In the genomic region with DNA sequence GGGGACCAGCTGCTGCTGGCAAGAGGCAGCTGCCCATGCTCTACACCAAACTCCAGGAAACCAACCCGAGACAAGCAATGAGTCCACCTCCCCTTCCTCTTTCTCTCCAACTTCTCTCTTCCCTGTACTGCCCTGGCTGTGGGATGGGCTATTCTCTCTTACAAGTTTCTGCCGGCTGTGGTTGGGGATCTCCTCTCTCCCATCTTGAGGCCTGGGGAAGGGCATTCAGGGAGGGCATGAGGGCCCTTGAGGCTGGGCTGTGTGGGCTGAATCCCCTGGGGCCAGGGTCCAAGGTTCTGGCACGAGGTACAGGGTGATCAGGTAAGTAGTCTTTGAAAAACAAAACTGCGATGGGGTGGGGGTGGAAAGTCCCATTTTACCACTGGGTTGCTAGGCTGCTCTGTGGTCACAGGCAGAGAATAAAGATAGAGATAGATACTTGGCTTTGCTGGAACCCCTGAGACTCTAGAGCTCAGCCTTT, we compare ENCODE assay signal across 10 cellular contexts. TPM values are rescaled to one million over a fixed set of nuclear protein-coding genes. Genes with fewer than 3 reads are reported as not detected.
A peak's percentile ranks its signal among the peaks of the same experiment; 100 is the strongest.
DNase-seq lines count a peak whose midpoint lies in the region; ATAC-seq, FAIRE-seq and TF ChIP-seq lines count a peak whose summit lies in the region.
"Had no signal": no experiment of that assay in that cellular context is flagged by ENCODE, and none has a peak within 500 bp of the region (broad histone marks: within the 10 kb centered on the region; RNA-seq: fewer than 3 reads in every experiment).

No MANE protein-coding gene starts in this region.

- peak; percentile 62 for ATAC-seq in GM21529 (IDR thresholded peaks at IDR 0.05; ENCODE audit: unreplicated experiment)
- peak; percentile 49 for ATAC-seq in HG03457 (IDR thresholded peaks at IDR 0.05; ENCODE audit: unreplicated experiment)

- no peaks in the 10 kb centered on the region for H3K9me3 ChIP-seq in kidney (ENCODE audit: control insufficient read depth in 1 of 2, low read length in 2 of 2)

- intact Hi-C loops in kidney (cut with DNase I) = no loop called here

- DNase-seq in GM18507 (ENCODE audit: extremely low spot score, insufficient read length, low read depth) (peak; percentile 58), germinal center (ENCODE audit: low spot score) (peak; percentile 63), NCI-H2227 treated with DMSO at 0.1 percent for 48 hours (lab: John Stamatoyannopoulos, UW) (no peak), superior temporal gyrus (ENCODE audit: extremely low spot score) (no peak), kidney (no peak), SW480 (ENCODE audit: low spot score) (no peak)
- DNase-seq: NCI-H2029 had no signal

- H3K27ac ChIP-seq in kidney (ENCODE audit: low read depth in 2 of 2, low read length in 2 of 2) = no peak overlapping the region

- H3K36me3 ChIP-seq in kidney (ENCODE audit: control insufficient read depth in 1 of 2, insufficient read depth in 2 of 2, low read length in 2 of 2) = no peaks in the 10 kb centered on the region

- peaks cover 0 to 8% of the 10 kb centered on the region in 2 donors for H3K4me1 ChIP-seq in kidney (ENCODE audit: control insufficient read depth in 1 of 2, insufficient read depth in 1 of 2, low read depth in 1 of 2, low read length in 2 of 2)

- H3K9ac ChIP-seq in kidney (ENCODE audit: low read length in 2 of 2) = no peak overlapping the region

- H3K4me3 ChIP-seq in kidney (ENCODE audit: low read length in 2 of 2) = no peak overlapping the region

- no peak for TF ChIP-seq CTCF in kidney (IDR thresholded peaks at IDR 0.05; ENCODE audit: borderline replicate concordance, extremely low read depth, insufficient read depth)

- peak; percentile 87 for FAIRE-seq in GM18507 (lab: Jason Lieb, UNC)
- FAIRE-seq in kidney (lab: Jason Lieb, UNC) = no peak
- FAIRE-seq: endothelial cell of umbilical vein had no signal

RNA-seq across cellular contexts. Expression of a gene that starts 32.3 kb away (rescaled TPM):
- total RNA-seq in kidney = 201 TPM
- polyA plus RNA-seq in kidney (ENCODE audit: insufficient read depth, low read depth, low replicate concordance) = 1,628 TPM

Comparison
In these comparisons a context has a peak if more than half of its experiments do, and no peak if none do; other contexts are left out.
1. DNase-seq: peak in GM18507 (single experiment) and germinal center (single experiment); none in NCI-H2227 treated with DMSO at 0.1 percent for 48 hours (single experiment), superior temporal gyrus (single experiment), kidney (single experiment) and SW480 (single experiment).